8 cellular contexts compared by ENCODE assay signal in genomic region chr3:140499114-140499757, GRCh38.
A peak's percentile ranks its signal among the peaks of the same experiment; 100 is the strongest.
DNase-seq lines count a peak whose midpoint lies in the region; ATAC-seq and TF ChIP-seq lines count a peak whose summit lies in the region.
"Had no signal": no experiment of that assay in that cellular context is flagged by ENCODE, and none has a peak within 500 bp of the region (broad histone marks: within the 10 kb centered on the region; RNA-seq: fewer than 3 reads in every experiment).

No MANE protein-coding gene starts in this region.

- H3K9me3 ChIP-seq in HEK293 (ENCODE audit: control insufficient read depth, insufficient read depth, low read depth, low read length) = no peaks in the 10 kb centered on the region
- H3K9me3 ChIP-seq in psoas muscle = no peaks in the 10 kb centered on the region

- H3K27ac ChIP-seq in HEK293 (ENCODE audit: extremely low read depth, low read depth, low read length) = no peak overlapping the region
- no peak overlapping the region for H3K27ac ChIP-seq in psoas muscle

- TF ChIP-seq CTCF in HEK293 (tag by site-specific recombination; IDR thresholded peaks at IDR 0.05) = no peak
- peak; percentile 70 for TF ChIP-seq CTCF in epithelial cell of proximal tubule (conservative IDR thresholded peaks at IDR 0.05; ENCODE audit: low read depth, low read length)
- peak; percentile 47 for TF ChIP-seq CTCF in psoas muscle (IDR thresholded peaks at IDR 0.05)

- H3K27me3 ChIP-seq in psoas muscle (ENCODE audit: insufficient read depth in 3 of 3, low read length in 2 of 3) = no peaks in the 10 kb centered on the region

- H3K4me1 ChIP-seq in HEK293 (ENCODE audit: control insufficient read depth, insufficient read depth, low read length) (no peaks in the 10 kb centered on the region), psoas muscle (no peaks in the 10 kb centered on the region)

- 38 to 61% (median 39%) methylated on average over 1 of the region's 1 CpG for WGBS in psoas muscle, 3 donors

- ATAC-seq in psoas muscle (no peak), HG02885 (IDR thresholded peaks at IDR 0.05; ENCODE audit: poor library complexity, unreplicated experiment) (no peak)

- CTCF ChIA-PET in HEK293 (lab: Yijun Ruan, JAX) = interaction anchor here (0.6 to 0.7 kb wide), 4 partner anchors 79 to 541 kb away, joined by 3 to 5 read pairs (median 4); no protein-coding TSS in a partner anchor

- intact Hi-C loops in psoas muscle (cut with DNase I) = loop anchor here in 1 of 2 donors (10.0 kb wide), 1 partner anchor 366 kb away; no protein-coding TSS in a partner anchor

- H3K4me3 ChIP-seq in HEK293 (ENCODE audit: low read depth, low read length) (no peak overlapping the region), epithelial cell of proximal tubule (ENCODE audit: low read depth, low read length) (no peak overlapping the region), psoas muscle (no peak overlapping the region)

- H3K36me3 ChIP-seq in HEK293 (ENCODE audit: control insufficient read depth in 2 of 2, insufficient read depth in 1 of 2, low read length in 2 of 2) (no peaks in the 10 kb centered on the region), psoas muscle (ENCODE audit: insufficient read depth in 1 of 2, low read depth in 1 of 2) (no peaks in the 10 kb centered on the region)

- POLR2A ChIA-PET in HEK293 (lab: Yijun Ruan, JAX) = no interaction called here

- DNase-seq in NCI-H748 (lab: John Stamatoyannopoulos, UW; ENCODE audit: unreplicated experiment) (peak; percentile 45), epithelial cell of proximal tubule (ENCODE audit: low read depth) (no peak), psoas muscle (no peak), NOMO-1 (lab: John Stamatoyannopoulos, UW; ENCODE audit: unreplicated experiment in 2 of 2) (no peak), CD1c-positive myeloid dendritic cell (ENCODE audit: extremely low spot score) (no peak)
- DNase-seq: activated CD8-positive, alpha-beta memory T cell treated with anti-CD3 and anti-CD28 coated beads, Interleukin-2, amount 50 U/mL, for 48 hours had no signal

TF ChIP-seq in HEK293, 187 proteins besides CTCF, POLR2A, EP300 and RAD21:
- TF ChIP-seq ZNF521 (tag by site-specific recombination; IDR thresholded peaks at IDR 0.05) (no peak), ZNF133 (tag by site-specific recombination; IDR thresholded peaks at IDR 0.05) (no peak), KLF1 (tag by site-specific recombination; IDR thresholded peaks at IDR 0.05) (no peak), ZNF184 (tag by site-specific recombination; IDR thresholded peaks at IDR 0.05) (no peak), ZNF214 (tag by site-specific recombination; IDR thresholded peaks at IDR 0.05; ENCODE audit: borderline replicate concordance) (no peak), ZNF654 (tag by site-specific recombination; IDR thresholded peaks at IDR 0.05; ENCODE audit: low read depth) (peak; percentile 62)
TF ChIP-seq in HEK293: peak in this region for 1.
